Comparison of ENCODE assay signal across 9 cellular contexts in genomic region chr1:156119503-156120209, GRCh38. TPM values are rescaled to one million over a fixed set of nuclear protein-coding genes. Genes with fewer than 3 reads are reported as not detected.
DNase-seq lines count a peak whose midpoint lies in the region; ATAC-seq and TF ChIP-seq lines count a peak whose summit lies in the region.
"Had no signal": no experiment of that assay in that cellular context is flagged by ENCODE, and none has a peak within 500 bp of the region (broad histone marks: within the 10 kb centered on the region; RNA-seq: fewer than 3 reads in every experiment).

No MANE protein-coding gene starts in this region.

- H3K27me3 Mint-ChIP-seq in activated T-helper 2 cell treated with anti-CD3 and anti-CD28 coated beads, Interferon-gamma antibody, Interleukin-2, Interleukin-4, amounts not matched to agents 10 μg/mL and 5 μg/mL and 100 μg/mL, durations not matched to agents 14 hours and 24 hours and 36 hours (ENCODE audit: low read depth): no peaks in the 10 kb centered on the region

- H3K9me2 ChIP-seq in hepatocyte (replicated peaks; ENCODE audit: insufficient read depth): no peaks in the 10 kb centered on the region

- whole genome bisulfite sequencing in hepatocyte (ENCODE audit: low lambda C conversion rate, missing lambda C conversion rate): 75% methylated on average over 3 of the region's 3 CpGs

- peak overlapping the region; percentile 47 for H3K27ac Mint-ChIP-seq in activated T-helper 2 cell treated with anti-CD3 and anti-CD28 coated beads, Interferon-gamma antibody, Interleukin-2, Interleukin-4, amounts not matched to agents 10 μg/mL and 5 μg/mL and 100 μg/mL, durations not matched to agents 14 hours and 24 hours and 36 hours

- H3K9me3 ChIP-seq in hepatocyte (ENCODE audit: low read depth): no peaks in the 10 kb centered on the region
- no peaks in the 10 kb centered on the region for H3K9me3 ChIP-seq in thoracic aorta

- H3K4me1 ChIP-seq in hepatocyte (ENCODE audit: insufficient read depth) (peaks cover 74% of the 10 kb centered on the region), thoracic aorta (ENCODE audit: control insufficient read depth in 1 of 2, low read depth in 2 of 2) (peaks cover 44 to 60% of the 10 kb centered on the region in 2 donors)

- intact Hi-C loops in activated T-helper 2 cell treated with anti-CD3 and anti-CD28 coated beads, Interferon-gamma antibody, Interleukin-2, Interleukin-4, amounts not matched to agents 10 μg/mL and 5 μg/mL and 100 μg/mL, durations not matched to agents 14 hours and 24 hours and 36 hours (cut with micrococcal nuclease): loop anchor here (10.0 kb wide), 1 partner anchor 385 kb away; the partner anchor contains the start of gene MEF2D

- peak overlapping the region; percentile 100 for H3K4me3 ChIP-seq in AG10803 (ENCODE audit: low read length)
- no peak overlapping the region for H3K4me3 ChIP-seq in hepatocyte
- H3K4me3 ChIP-seq in thoracic aorta: peak overlapping the region; percentile 96

- H3K4me2 ChIP-seq in hepatocyte: peak overlapping the region; percentile 83

- H3K4me1 Mint-ChIP-seq in activated T-helper 2 cell treated with anti-CD3 and anti-CD28 coated beads, Interferon-gamma antibody, Interleukin-2, Interleukin-4, amounts not matched to agents 10 μg/mL and 5 μg/mL and 100 μg/mL, durations not matched to agents 14 hours and 24 hours and 36 hours (ENCODE audit: low read depth): peaks cover 45% of the 10 kb centered on the region

- no peak overlapping the region for H3K4me3 Mint-ChIP-seq in activated T-helper 2 cell treated with anti-CD3 and anti-CD28 coated beads, Interferon-gamma antibody, Interleukin-2, Interleukin-4, amounts not matched to agents 10 μg/mL and 5 μg/mL and 100 μg/mL, durations not matched to agents 14 hours and 24 hours and 36 hours (ENCODE audit: low read depth)

- peaks cover 95% of the 10 kb centered on the region for H3K79me2 ChIP-seq in hepatocyte

- no peaks in the 10 kb centered on the region for H3K9me3 Mint-ChIP-seq in activated T-helper 2 cell treated with anti-CD3 and anti-CD28 coated beads, Interferon-gamma antibody, Interleukin-2, Interleukin-4, amounts not matched to agents 10 μg/mL and 5 μg/mL and 100 μg/mL, durations not matched to agents 14 hours and 24 hours and 36 hours

- DNase-seq in AG10803 (ENCODE audit: low read depth) (peak; percentile 69), LHCN-M2 (ENCODE audit: low read depth) (peak; percentile 87), hepatocyte (ENCODE audit: low spot score) (peak; percentile 75), thoracic aorta (ENCODE audit: low spot score) (no peak), DMS114 treated with DMSO at 0.1 percent for 48 hours (lab: John Stamatoyannopoulos, UW; ENCODE audit: unreplicated experiment) (no peak), DMS153 treated with DMSO at 0.1 percent for 48 hours (lab: John Stamatoyannopoulos, UW; ENCODE audit: unreplicated experiment) (no peak)
- no peak for DNase-seq in activated T-helper 2 cell treated with anti-CD3 and anti-CD28 coated beads, Interferon-gamma antibody, Interleukin-2, Interleukin-4, amounts not matched to agents 10 μg/mL and 5 μg/mL and 100 μg/mL, durations not matched to agents 14 hours and 24 hours and 36 hours (ENCODE audit: low spot score)

- TF ChIP-seq CTCF in AG10803 (conservative IDR thresholded peaks at IDR 0.05; ENCODE audit: low read length): peak; percentile 13
- no peak for TF ChIP-seq CTCF in hepatocyte (IDR thresholded peaks at IDR 0.05; ENCODE audit: poor library complexity)
- peak; percentile 15 for TF ChIP-seq CTCF in thoracic aorta (IDR thresholded peaks at IDR 0.05)

- H3K27ac ChIP-seq in hepatocyte: peak overlapping the region; percentile 88
- H3K27ac ChIP-seq in thoracic aorta: peak overlapping the region; percentile 98

- H2AFZ ChIP-seq in hepatocyte: no peak overlapping the region

- peaks cover 61% of the 10 kb centered on the region for H4K20me1 ChIP-seq in hepatocyte (ENCODE audit: insufficient read depth, poor library complexity, severe bottlenecking)

- no peaks in the 10 kb centered on the region for H3K27me3 ChIP-seq in hepatocyte
- H3K27me3 ChIP-seq in thoracic aorta (replicated peaks; ENCODE audit: insufficient read depth): no peaks in the 10 kb centered on the region

- no peaks in the 10 kb centered on the region for H3K36me3 ChIP-seq in hepatocyte (replicated peaks; ENCODE audit: insufficient read depth, low read depth)
- no peaks in the 10 kb centered on the region for H3K36me3 ChIP-seq in thoracic aorta

- no peak for ATAC-seq in thoracic aorta (ENCODE audit: insufficient number of reproducible peaks, low FRiP score, low read depth)
- ATAC-seq in GM21528 (IDR thresholded peaks at IDR 0.05; ENCODE audit: low FRiP score, unreplicated experiment): no peak

- H3K36me3 Mint-ChIP-seq in activated T-helper 2 cell treated with anti-CD3 and anti-CD28 coated beads, Interferon-gamma antibody, Interleukin-2, Interleukin-4, amounts not matched to agents 10 μg/mL and 5 μg/mL and 100 μg/mL, durations not matched to agents 14 hours and 24 hours and 36 hours (ENCODE audit: low read depth): peaks cover 31% of the 10 kb centered on the region

RNA-seq across cellular contexts. Expression of gene LMNA, which starts 5.1 kb away (rescaled TPM):
- total RNA-seq in LHCN-M2 (2014; rRNA removed) (1,371 and 1,475 TPM in 2 replicates), hepatocyte (161 and 208 TPM in 2 replicates), thoracic aorta (100 to 1,000 TPM; 740 to 804 TPM)
- 1,211 TPM for polyA plus RNA-seq in LHCN-M2 (2012)
- 246 and 247 TPM in 2 replicates for total RNA-seq in activated T-helper 2 cell treated with anti-CD3 and anti-CD28 coated beads, Interferon-gamma antibody, Interleukin-2, Interleukin-4, amounts not matched to agents 10 μg/mL and 5 μg/mL and 100 μg/mL, durations not matched to agents 14 hours and 24 hours and 36 hours
- 345 and 402 TPM in 2 replicates for polyA plus RNA-seq in hepatocyte

RNA-seq across cellular contexts. Expression of gene SEMA4A, which starts 33.7 kb away (rescaled TPM):
- total RNA-seq in LHCN-M2 (2014; rRNA removed): 0.40 and 0.64 TPM in 2 replicates
- polyA plus RNA-seq in LHCN-M2 (2012): 0.39 TPM
- 128 and 132 TPM in 2 replicates for total RNA-seq in activated T-helper 2 cell treated with anti-CD3 and anti-CD28 coated beads, Interferon-gamma antibody, Interleukin-2, Interleukin-4, amounts not matched to agents 10 μg/mL and 5 μg/mL and 100 μg/mL, durations not matched to agents 14 hours and 24 hours and 36 hours
- total RNA-seq in hepatocyte: 1.4 and 2.1 TPM in 2 replicates
- 1.3 and 2.6 TPM in 2 replicates for polyA plus RNA-seq in hepatocyte
- 10 to 100 TPM; 12.7 to 15.8 TPM for total RNA-seq in thoracic aorta

RNA-seq across cellular contexts. Expression of gene MEX3A, which starts 37.4 kb away (rescaled TPM):
- total RNA-seq in LHCN-M2 (2014; rRNA removed) (4.9 and 5.8 TPM in 2 replicates), hepatocyte (11.0 and 12.0 TPM in 2 replicates), thoracic aorta (under 1 TPM in 1 of 2 donors, not detected in 1; 0.42 TPM)
- 3.1 TPM for polyA plus RNA-seq in LHCN-M2 (2012)
- total RNA-seq in activated T-helper 2 cell treated with anti-CD3 and anti-CD28 coated beads, Interferon-gamma antibody, Interleukin-2, Interleukin-4, amounts not matched to agents 10 μg/mL and 5 μg/mL and 100 μg/mL, durations not matched to agents 14 hours and 24 hours and 36 hours: 1.2 and 1.6 TPM in 2 replicates
- 9.3 and 10.8 TPM in 2 replicates for polyA plus RNA-seq in hepatocyte

RNA-seq across cellular contexts. Expression of gene RAB25, which starts 58.7 kb away (rescaled TPM):
- total RNA-seq in LHCN-M2 (2014; rRNA removed) (not detected in 2 replicates), hepatocyte (71.1 and 77.9 TPM in 2 replicates), thoracic aorta (not detected)
- polyA plus RNA-seq in LHCN-M2 (2012): not detected
- 0.18 and 0.21 TPM in 2 replicates for total RNA-seq in activated T-helper 2 cell treated with anti-CD3 and anti-CD28 coated beads, Interferon-gamma antibody, Interleukin-2, Interleukin-4, amounts not matched to agents 10 μg/mL and 5 μg/mL and 100 μg/mL, durations not matched to agents 14 hours and 24 hours and 36 hours
- polyA plus RNA-seq in hepatocyte: 91.6 and 106 TPM in 2 replicates
- total RNA-seq: dermis microvascular lymphatic vessel endothelial cell had no signal

Comparison
In these comparisons a context has a peak if more than half of its experiments do, and no peak if none do; other contexts are left out.
1. DNase-seq: peak in AG10803 (single experiment), LHCN-M2 (single experiment) and hepatocyte (single experiment); none in activated T-helper 2 cell treated with anti-CD3 and anti-CD28 coated beads, Interferon-gamma antibody, Interleukin-2, Interleukin-4, amounts not matched to agents 10 μg/mL and 5 μg/mL and 100 μg/mL, durations not matched to agents 14 hours and 24 hours and 36 hours (single experiment), thoracic aorta (single experiment), DMS114 treated with DMSO at 0.1 percent for 48 hours (single experiment) and DMS153 treated with DMSO at 0.1 percent for 48 hours (single experiment).